In genomic region chr3:108380128-108380795, GRCh38 we compare ENCODE assay signal across 16 cellular contexts.
DNase-seq lines count a peak whose midpoint lies in the region; ATAC-seq, FAIRE-seq and TF ChIP-seq lines count a peak whose summit lies in the region.
"Had no signal": no experiment of that assay in that cellular context is flagged by ENCODE, and none has a peak within 500 bp of the region (broad histone marks: within the 10 kb centered on the region; RNA-seq: fewer than 3 reads in every experiment).

No MANE protein-coding gene starts in this region.

- no peaks in the 10 kb centered on the region for H3K36me3 ChIP-seq in WERI-Rb-1

- no peak overlapping the region for H3K27ac ChIP-seq in WERI-Rb-1
- H3K27ac ChIP-seq: HL-60 had no signal

- FAIRE-seq in GM12892 (lab: Jason Lieb, UNC), result peak; percentile 42
- FAIRE-seq: GM12891, HTR-8/SVneo had no signal

- DNase-seq in DMS53 (lab: John Stamatoyannopoulos, UW), result peak; percentile 67
- DNase-seq in GM12892 (ENCODE audit: insufficient read length), result no peak
- peak; percentile 35 for DNase-seq in NCI-H69 (lab: John Stamatoyannopoulos, UW)
- DNase-seq in left colon, result no peak
- no peak for DNase-seq in DMS79 treated with DMSO at 0.1 percent for 48 hours (lab: John Stamatoyannopoulos, UW)
- no peak for DNase-seq in stimulated activated CD8-positive, alpha-beta memory T cell treated with anti-CD3 and anti-CD28 coated beads, Interleukin-4, amount 100 ng/mL, for 48 hours
- DNase-seq in WERI-Rb-1, result no peak
- DNase-seq: Caco-2, GDM1, NCI-H1694 treated with DMSO at 0.1 percent for 48 hours, NCI-H524, SW 1271 had no signal

- peaks cover 5% of the 10 kb centered on the region for H3K9me3 ChIP-seq in WERI-Rb-1 (ENCODE audit: severe bottlenecking)
- H3K9me3 ChIP-seq: Caco-2 had no signal

- intact Hi-C loops in left colon (cut with DNase I, micrococcal nuclease), result no loop called here

- TF ChIP-seq CTCF in WERI-Rb-1 (IDR thresholded peaks at IDR 0.05; ENCODE audit: low read depth, low read length), result no peak

- TF ChIP-seq POLR2A in GM12892 (IDR thresholded peaks at IDR 0.05; ENCODE audit: low read depth, low read length), result no peak

- no peaks in the 10 kb centered on the region for H3K27me3 ChIP-seq in WERI-Rb-1 (ENCODE audit: insufficient read depth, low read depth, severe bottlenecking)

- H3K4me3 ChIP-seq in WERI-Rb-1 (ENCODE audit: low read depth, low read length), result no peak overlapping the region
- H3K4me3 ChIP-seq: GM23338 had no signal

- ATAC-seq in left colon, result peak; percentile 14
- ATAC-seq: GM23338 had no signal

Comparison
In these comparisons a context has a peak if more than half of its experiments do, and no peak if none do; other contexts are left out.
1. DNase-seq: peak in DMS53 (single experiment) and NCI-H69 (single experiment); none in GM12892 (single experiment), left colon (0 of 2), DMS79 treated with DMSO at 0.1 percent for 48 hours (single experiment), stimulated activated CD8-positive, alpha-beta memory T cell treated with anti-CD3 and anti-CD28 coated beads, Interleukin-4, amount 100 ng/mL, for 48 hours (single experiment) and WERI-Rb-1 (single experiment).